ENCODE assay signal across 1 cellular context in the genomic region with DNA sequence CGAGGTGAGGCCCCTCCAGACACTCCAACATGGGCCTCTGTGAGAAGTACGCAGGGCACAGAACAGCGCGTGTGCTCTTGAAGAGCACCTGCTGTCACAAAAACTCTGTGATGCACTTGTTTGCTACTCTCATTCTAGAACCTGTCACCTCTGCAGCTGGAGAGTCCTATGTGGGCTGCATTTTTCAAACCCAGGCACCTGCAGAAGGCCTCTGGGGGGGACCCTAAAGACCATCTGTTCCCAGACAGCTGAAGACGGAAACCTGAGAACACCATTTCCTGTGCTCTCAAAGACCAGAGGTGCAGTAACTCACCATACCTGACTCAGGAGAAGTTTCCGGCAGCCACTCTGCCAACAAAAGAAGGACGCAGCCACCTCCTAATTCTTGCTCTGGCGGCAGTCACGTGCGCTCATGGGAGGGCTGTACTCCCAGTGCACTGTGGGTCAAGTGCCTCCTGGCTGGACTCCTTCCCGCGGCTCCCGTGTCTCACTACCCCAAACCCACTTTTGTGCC.
TF ChIP-seq lines count a peak whose summit lies in the region.

No MANE protein-coding gene starts in this region.

TF ChIP-seq in H1, 55 proteins besides CTCF, POLR2A, EP300 and RAD21:
- TF ChIP-seq BCL11A (IDR thresholded peaks at IDR 0.05; ENCODE audit: low read depth in 2 of 2, low read length in 2 of 2), result no peak
- TF ChIP-seq HDAC6 (IDR thresholded peaks at IDR 0.05; ENCODE audit: low read depth, low read length), result no peak
- no peak for TF ChIP-seq SIX5 (IDR thresholded peaks at IDR 0.05; ENCODE audit: low read depth, low read length)
- no peak for TF ChIP-seq NRF1 (IDR thresholded peaks at IDR 0.05; ENCODE audit: low read depth, low read length)
- no peak for TF ChIP-seq KDM5A (IDR thresholded peaks at IDR 0.05; ENCODE audit: low read length)
- no peak for TF ChIP-seq SP4 (IDR thresholded peaks at IDR 0.05; ENCODE audit: low read length)
- no peak for TF ChIP-seq SIN3A (conservative IDR thresholded peaks at IDR 0.05 in 1 of 2, IDR thresholded peaks at IDR 0.05 in 1 of 2; ENCODE audit: low read depth in 1 of 2, low read length in 2 of 2)
- no peak for TF ChIP-seq POLR2AphosphoS5 (IDR thresholded peaks at IDR 0.05; ENCODE audit: low read depth, low read length)
